12 cellular contexts compared by ENCODE assay signal in genomic region chr4:168540086-168540864, GRCh38.
DNase-seq lines count a peak whose midpoint lies in the region; ATAC-seq and TF ChIP-seq lines count a peak whose summit lies in the region.
"Had no signal": no experiment of that assay in that cellular context is flagged by ENCODE, and none has a peak within 500 bp of the region (broad histone marks: within the 10 kb centered on the region; RNA-seq: fewer than 3 reads in every experiment).

No MANE protein-coding gene starts in this region.

- peak overlapping the region; percentile 75 for H3K27ac ChIP-seq in ACC112 (ENCODE audit: low read depth, low read length)
- H3K27ac ChIP-seq: stomach had no signal

- H3K27me3 ChIP-seq in ACC112 (ENCODE audit: insufficient read depth, low read length) = no peaks in the 10 kb centered on the region
- H3K27me3 ChIP-seq: stomach had no signal

- peaks cover 39% of the 10 kb centered on the region for H3K4me1 ChIP-seq in ACC112 (ENCODE audit: control insufficient read depth, insufficient read depth, low read length, unreplicated experiment)
- H3K4me1 ChIP-seq: stomach had no signal

- H3K4me3 ChIP-seq in ACC112 (ENCODE audit: low read depth, low read length) = peak overlapping the region; percentile 34
- H3K4me3 ChIP-seq: stomach had no signal

- H2AFZ ChIP-seq in ACC112 (ENCODE audit: low read length, unreplicated experiment) = peak overlapping the region; percentile 39

- ATAC-seq in SK-N-SH treated with all-trans-retinoic acid at 6 μM for 48 hours = peak; percentile 89
- ATAC-seq in GM18502 (IDR thresholded peaks at IDR 0.05; ENCODE audit: poor library complexity, unreplicated experiment) = no peak

- H3K36me3 ChIP-seq in ACC112 (ENCODE audit: insufficient read depth, low read length) = no peaks in the 10 kb centered on the region
- H3K36me3 ChIP-seq: stomach had no signal

- DNase-seq in EL (peak; percentile 85), iris pigment epithelial cell (ENCODE audit: low read depth) (peak; percentile 83), NCI-H82 (lab: John Stamatoyannopoulos, UW) (no peak), SHP77 treated with DMSO at 0.1 percent for 48 hours (lab: John Stamatoyannopoulos, UW) (no peak), amygdala (lab: John Stamatoyannopoulos, UW) (no peak)
- DNase-seq: activated B cell treated with CpG ODN at 0.5 μM for 24 hours, naive B cell, NCI-H146, stomach had no signal

- no peaks in the 10 kb centered on the region for H3K79me2 ChIP-seq in ACC112 (ENCODE audit: control insufficient read depth, insufficient read depth, low read length, unreplicated experiment)

TF ChIP-seq in SK-N-SH treated with all-trans-retinoic acid at 6 μM for 48 hours, 23 proteins besides CTCF, POLR2A, EP300 and RAD21:
- peak; percentile 55; the same call in 1 of the 2 replicates for TF ChIP-seq ZFP3 (CRISPR knock-in tag; IDR thresholded peaks at IDR 0.05)
- TF ChIP-seq ISL1 (CRISPR knock-in tag; IDR thresholded peaks at IDR 0.05) = peak; percentile 66
- TF ChIP-seq ZNF565 (CRISPR knock-in tag; conservative IDR thresholded peaks at IDR 0.05; ENCODE audit: low read depth) = no peak
- TF ChIP-seq ZC3H10 (CRISPR knock-in tag; IDR thresholded peaks at IDR 0.05) = 0 out of 2 replicates have a peak, but pooled peaks have one; percentile 16
- TF ChIP-seq RARB (CRISPR knock-in tag; IDR thresholded peaks at IDR 0.05) = no peak
TF ChIP-seq in SK-N-SH treated with all-trans-retinoic acid at 6 μM for 48 hours: peak in this region for 3.

Comparison
In these comparisons a context has a peak if more than half of its experiments do, and no peak if none do; other contexts are left out.
1. DNase-seq: peak in EL (single experiment) and iris pigment epithelial cell (single experiment); none in NCI-H82 (single experiment), SHP77 treated with DMSO at 0.1 percent for 48 hours (single experiment) and amygdala (0 of 56).